9 cellular contexts compared by ENCODE assay signal in the genomic region with DNA sequence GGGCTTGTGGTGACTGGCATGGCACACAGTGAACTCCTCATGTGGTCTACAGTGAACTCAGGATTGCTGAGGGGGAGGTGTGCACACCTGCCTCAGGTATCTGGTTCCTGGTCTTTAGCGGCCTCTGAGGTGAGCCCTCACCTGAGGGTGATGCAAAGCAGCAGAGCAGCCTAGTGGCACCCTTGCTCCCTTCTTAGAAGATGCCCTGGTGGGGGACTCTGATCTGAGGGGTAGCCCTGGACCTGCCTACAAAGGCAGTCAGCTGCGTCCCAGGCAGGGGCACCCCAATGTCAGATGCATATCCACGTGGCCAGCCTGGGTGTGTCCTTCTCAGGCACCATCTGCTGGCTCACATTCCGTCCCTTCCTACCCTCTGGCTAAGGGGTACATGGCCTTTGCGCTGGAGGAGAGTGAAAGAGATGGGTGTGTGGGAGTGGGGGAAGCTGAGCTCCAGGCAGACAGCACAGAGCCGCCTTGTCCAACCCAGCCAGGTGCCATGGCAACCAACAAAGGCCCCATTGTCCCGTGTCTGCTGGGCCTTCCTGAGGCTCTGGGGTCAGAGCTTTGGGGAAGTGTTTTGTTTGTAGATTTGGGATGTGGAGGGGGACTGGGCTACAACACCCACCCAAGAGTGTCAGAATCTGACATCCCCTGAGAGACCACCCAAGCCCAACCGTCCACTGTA. TPM values are rescaled to one million over a fixed set of nuclear protein-coding genes. Genes with fewer than 3 reads are reported as not detected.
DNase-seq lines count a peak whose midpoint lies in the region; ATAC-seq and TF ChIP-seq lines count a peak whose summit lies in the region.
"Had no signal": no experiment of that assay in that cellular context is flagged by ENCODE, and none has a peak within 500 bp of the region (broad histone marks: within the 10 kb centered on the region; RNA-seq: fewer than 3 reads in every experiment).

No MANE protein-coding gene starts in this region.

- TF ChIP-seq CTCF in vagina (IDR thresholded peaks at IDR 0.05) = no peak

- no peak overlapping the region for H3K4me3 ChIP-seq in vagina
- H3K4me3 ChIP-seq: SJSA1 had no signal

- peaks cover 9% of the 10 kb centered on the region for H3K4me1 ChIP-seq in vagina
- H3K4me1 ChIP-seq: SJSA1 had no signal

- no peak for ATAC-seq in GM18867 (IDR thresholded peaks at IDR 0.05; ENCODE audit: unreplicated experiment)

- H3K36me3 ChIP-seq in vagina = no peaks in the 10 kb centered on the region
- H3K36me3 ChIP-seq: SJSA1 had no signal

- DNase-seq in NCI-H1048 (lab: John Stamatoyannopoulos, UW) = peak; percentile 82
- peak in 56 of 58 donors; percentile 4 to 95 (median 80) for DNase-seq in anterior cingulate cortex (lab: John Stamatoyannopoulos, UW)
- DNase-seq in NCI-H446 treated with DMSO at 0.1 percent for 48 hours (lab: John Stamatoyannopoulos, UW) = no peak
- DNase-seq in vagina (ENCODE audit: extremely low spot score in 2 of 2) = no peak
- DNase-seq: activated naive CD8-positive, alpha-beta T cell treated with anti-CD3 and anti-CD28 coated beads for 36 hours had no signal

- no peak for TF ChIP-seq POLR2A in vagina (IDR thresholded peaks at IDR 0.05)

- H3K27ac ChIP-seq in layer of hippocampus (ENCODE audit: low read depth, low read length) = peak overlapping the region; percentile 94
- H3K27ac ChIP-seq in temporal lobe (ENCODE audit: low read depth, low read length) = peak overlapping the region; percentile 99
- no peak overlapping the region for H3K27ac ChIP-seq in vagina
- H3K27ac ChIP-seq: SJSA1 had no signal

- H3K27me3 ChIP-seq in layer of hippocampus (ENCODE audit: control insufficient read depth, insufficient read depth, low read length) (no peaks in the 10 kb centered on the region), vagina (no peaks in the 10 kb centered on the region)
- H3K27me3 ChIP-seq: SJSA1 had no signal

- intact Hi-C loops in vagina (cut with DNase I) = loop anchor here (10.0 kb wide), 1 partner anchor 297 kb away; no protein-coding TSS in a partner anchor

- H3K9me3 ChIP-seq in vagina = no peaks in the 10 kb centered on the region
- H3K9me3 ChIP-seq: SJSA1 had no signal

RNA-seq across cellular contexts. Expression of a gene that starts 5.8 kb away (rescaled TPM):
- 14.3 TPM for total RNA-seq in temporal lobe
- 7.9 TPM for total RNA-seq in vagina
- total RNA-seq: SJSA1 had no signal

RNA-seq across cellular contexts. Expression of a gene that starts 54.3 kb away (rescaled TPM):
- 70.1 TPM for total RNA-seq in temporal lobe
- total RNA-seq in vagina = 21.4 TPM

Comparison
In these comparisons a context has a peak if more than half of its experiments do, and no peak if none do; other contexts are left out.
1. DNase-seq: peak in NCI-H1048 (single experiment) and anterior cingulate cortex (56 of 58); none in NCI-H446 treated with DMSO at 0.1 percent for 48 hours (single experiment) and vagina (0 of 2).